Comparison of ENCODE assay signal across 8 cellular contexts in genomic region chr3:48556796-48557626, GRCh38. TPM values are rescaled to one million over a fixed set of nuclear protein-coding genes. Genes with fewer than 3 reads are reported as not detected.
DNase-seq lines count a peak whose midpoint lies in the region; ATAC-seq, FAIRE-seq and TF ChIP-seq lines count a peak whose summit lies in the region.

Gene PFKFB4, minus strand, starts transcription at chr3:48556803. Its CDS starts 26 bp downstream, at chr3:48556777.

- peaks cover 0 to 2% of the 10 kb centered on the region in 2 donors for H3K4me1 ChIP-seq in small intestine (ENCODE audit: control insufficient read depth in 2 of 2, insufficient read depth in 1 of 2, low read depth in 1 of 2, low read length in 1 of 2)

- H3K27me3 ChIP-seq in small intestine (ENCODE audit: control insufficient read depth in 2 of 2, insufficient read depth in 2 of 2, low read length in 2 of 2) = no peaks in the 10 kb centered on the region

- 1% methylated on average over 47 to 53 of the region's 53 CpGs for WGBS in small intestine, 3 donors

- peak within 1 kb of the TSS; percentile 51 to 71 for H3K27ac ChIP-seq in small intestine (ENCODE audit: low read depth in 1 of 2, low read length in 1 of 2)

- H3K4me3 ChIP-seq in cardiac fibroblast (replicated peaks in 1 of 2; ENCODE audit: low read depth in 2 of 2, low read length in 2 of 2) (peak within 1 kb of the TSS; percentile 75 to 81), small intestine (ENCODE audit: low read depth in 1 of 2, low read length in 2 of 2) (peak within 1 kb of the TSS; percentile 51 to 84)

- peaks cover 67% of the 10 kb centered on the region for H3K4me1 Mint-ChIP-seq in WTC11

- POLR2A ChIA-PET in WTC11 (lab: Charles Lee) = interaction anchor here (0.6 to 1.5 kb wide), 10 partner anchors 77 to 204 kb away, joined by 3 to 7 read pairs (median 4); partner anchors contain the start of genes CELSR3 and SLC26A6

- H3K9me3 ChIP-seq in small intestine (ENCODE audit: control insufficient read depth, low read depth) = no peaks in the 10 kb centered on the region

- H3K4me3 Mint-ChIP-seq in WTC11 = peak within 1 kb of the TSS; percentile 86

- H3K36me3 Mint-ChIP-seq in WTC11 = peaks cover 24% of the 10 kb centered on the region; the same call in 1 of the 2 replicates

- no peaks in the 10 kb centered on the region for H3K9me3 Mint-ChIP-seq in WTC11

- H3K36me3 ChIP-seq in small intestine (ENCODE audit: control insufficient read depth in 2 of 2, insufficient read depth in 2 of 2, low read length in 2 of 2) = no peaks in the 10 kb centered on the region

- ATAC-seq in GM18909 (IDR thresholded peaks at IDR 0.05; ENCODE audit: poor library complexity, unreplicated experiment) = peak; percentile 84
- ATAC-seq in HG03159 (IDR thresholded peaks at IDR 0.05; ENCODE audit: unreplicated experiment) = peak; percentile 80
- ATAC-seq in WTC11 = peak; percentile 82

- TF ChIP-seq CTCF in WTC11 (IDR thresholded peaks at IDR 0.05) (no peak), cardiac fibroblast (IDR thresholded peaks at IDR 0.05; ENCODE audit: low read depth, low read length) (no peak)

- no peaks in the 10 kb centered on the region for H3K27me3 Mint-ChIP-seq in WTC11 (ENCODE audit: low read depth)

- peak within 1 kb of the TSS; percentile 95 for H3K27ac Mint-ChIP-seq in WTC11

- DNase-seq in AG08396 (ENCODE audit: low spot score) (peak; percentile 99), NCI-H2227 (lab: John Stamatoyannopoulos, UW; ENCODE audit: unreplicated experiment) (peak; percentile 97), WTC11 (ENCODE audit: low spot score) (peak; percentile 99), cardiac fibroblast (ENCODE audit: low read depth in 2 of 2) (peak; percentile 100), iPS-NIHi11 (ENCODE audit: low spot score) (peak; percentile 99), small intestine (peak; percentile 100)

- CTCF ChIA-PET in WTC11 (lab: Charles Lee) = interaction anchor here (0.6 to 7.2 kb wide), 20 partner anchors 8 to 465 kb away, joined by 3 to 84 read pairs (median 4); partner anchors contain the start of genes ATRIP, NDUFAF3, SLC26A6 and UQCRC1

- FAIRE-seq in small intestine (lab: Jason Lieb, UNC) = no peak

TF ChIP-seq in WTC11, 78 proteins besides CTCF, POLR2A, EP300 and RAD21:
- TF ChIP-seq TP53 (CRISPR knock-in tag; IDR thresholded peaks at IDR 0.05) = no peak
- peak; percentile 80 for TF ChIP-seq MAX (CRISPR knock-in tag; IDR thresholded peaks at IDR 0.05)
- TF ChIP-seq, protein P1, sequence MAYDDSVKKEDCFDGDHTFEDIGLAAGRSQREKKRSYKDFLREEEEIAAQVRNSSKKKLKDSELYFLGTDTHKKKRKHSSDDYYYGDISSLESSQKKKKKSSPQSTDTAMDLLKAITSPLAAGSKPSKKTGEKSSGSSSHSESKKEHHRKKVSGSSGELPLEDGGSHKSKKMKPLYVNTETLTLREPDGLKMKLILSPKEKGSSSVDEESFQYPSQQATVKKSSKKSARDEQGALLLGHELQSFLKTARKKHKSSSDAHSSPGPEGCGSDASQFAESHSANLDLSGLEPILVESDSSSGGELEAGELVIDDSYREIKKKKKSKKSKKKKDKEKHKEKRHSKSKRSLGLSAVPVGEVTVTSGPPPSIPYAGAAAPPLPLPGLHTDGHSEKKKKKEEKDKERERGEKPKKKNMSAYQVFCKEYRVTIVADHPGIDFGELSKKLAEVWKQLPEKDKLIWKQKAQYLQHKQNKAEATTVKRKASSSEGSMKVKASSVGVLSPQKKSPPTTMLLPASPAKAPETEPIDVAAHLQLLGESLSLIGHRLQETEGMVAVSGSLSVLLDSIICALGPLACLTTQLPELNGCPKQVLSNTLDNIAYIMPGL (CRISPR knock-in tag; IDR thresholded peaks at IDR 0.05) = peak; percentile 22; the same call in 1 of the 2 replicates
- TF ChIP-seq ZBTB43 (CRISPR knock-in tag; IDR thresholded peaks at IDR 0.05) = no peak
- peak; percentile 56; the same call in 1 of the 2 replicates for TF ChIP-seq SP1 (CRISPR knock-in tag; conservative IDR thresholded peaks at IDR 0.05)
- TF ChIP-seq ZNF512 (CRISPR knock-in tag; IDR thresholded peaks at IDR 0.05; ENCODE audit: borderline replicate concordance) = no peak
- TF ChIP-seq ELF4 (CRISPR knock-in tag; IDR thresholded peaks at IDR 0.05; ENCODE audit: low read depth) = no peak
- TF ChIP-seq ZNF232 (CRISPR knock-in tag; IDR thresholded peaks at IDR 0.05) = 0 out of 2 replicates have a peak, but pooled peaks have one; percentile 14
- peak; percentile 31; the same call in 1 of the 2 replicates for TF ChIP-seq MYBL2 (CRISPR knock-in tag; IDR thresholded peaks at IDR 0.05)
- no peak for TF ChIP-seq ZNF396 (CRISPR knock-in tag; IDR thresholded peaks at IDR 0.05; ENCODE audit: borderline replicate concordance)
- TF ChIP-seq, protein P2, sequence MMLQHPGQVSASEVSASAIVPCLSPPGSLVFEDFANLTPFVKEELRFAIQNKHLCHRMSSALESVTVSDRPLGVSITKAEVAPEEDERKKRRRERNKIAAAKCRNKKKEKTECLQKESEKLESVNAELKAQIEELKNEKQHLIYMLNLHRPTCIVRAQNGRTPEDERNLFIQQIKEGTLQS (CRISPR knock-in tag; conservative IDR thresholded peaks at IDR 0.05) = no peak
- no peak for TF ChIP-seq ZNF423 (CRISPR knock-in tag; IDR thresholded peaks at IDR 0.05)

RNA-seq across cellular contexts. Expression of gene PFKFB4, which starts in this region (rescaled TPM):
- total RNA-seq in WTC11 (2021) = 18.0 to 26.8 TPM (median 26.7 TPM) in 3 replicates
- polyA plus RNA-seq in small intestine = 10 to 100 TPM; 11.3 to 44.5 (median 17.0) TPM

Comparison
In these comparisons a context has a peak if more than half of its experiments do, and no peak if none do; other contexts are left out.
1. Peak in every context shown above with its lines: DNase-seq, ATAC-seq, H3K4me3 ChIP-seq and H3K27ac ChIP-seq.